8 cellular contexts compared by ENCODE assay signal in genomic region chr7:74306737-74307469, GRCh38.
A peak's percentile ranks its signal among the peaks of the same experiment; 100 is the strongest.
DNase-seq lines count a peak whose midpoint lies in the region; TF ChIP-seq lines count a peak whose summit lies in the region.

No MANE protein-coding gene starts in this region.

- no peaks in the 10 kb centered on the region for H3K36me3 Mint-ChIP-seq in T-helper 2 cell treated with Interferon-gamma antibody and Interleukin-4, amounts not matched to agents 5 μg/mL and 100 μg/mL, for 36 hours (ENCODE audit: low read depth)

- H3K27me3 Mint-ChIP-seq in T-helper 2 cell treated with Interferon-gamma antibody and Interleukin-4, amounts not matched to agents 5 μg/mL and 100 μg/mL, for 36 hours (ENCODE audit: low read depth) = peaks cover 11% of the 10 kb centered on the region

- H3K4me1 Mint-ChIP-seq in T-helper 2 cell treated with Interferon-gamma antibody and Interleukin-4, amounts not matched to agents 5 μg/mL and 100 μg/mL, for 36 hours (ENCODE audit: low read depth) = peaks cover 5% of the 10 kb centered on the region

- in situ Hi-C loops in GM13977 (cut with MboI; ENCODE audit: low pct_unique_long_range_greater_than_20kb, low sequenced_read_pairs, unreplicated experiment) = loop anchor here (10.0 kb wide), 1 partner anchor 62 kb away; no protein-coding TSS in a partner anchor

- TF ChIP-seq CTCF in fibroblast of pulmonary artery (IDR thresholded peaks at IDR 0.05; ENCODE audit: low read length, missing control alignments) (no peak), GM13977 (IDR thresholded peaks at IDR 0.05; ENCODE audit: extremely low read depth, insufficient read depth, missing control alignments) (no peak)

- H3K9me3 Mint-ChIP-seq in T-helper 2 cell treated with Interferon-gamma antibody and Interleukin-4, amounts not matched to agents 5 μg/mL and 100 μg/mL, for 36 hours = peaks cover 6% of the 10 kb centered on the region

- intact Hi-C loops in posterior cingulate gyrus (cut with DNase I) = no loop called here

- H3K4me3 Mint-ChIP-seq in T-helper 2 cell treated with Interferon-gamma antibody and Interleukin-4, amounts not matched to agents 5 μg/mL and 100 μg/mL, for 36 hours = peak overlapping the region; percentile 36

- H3K4me3 ChIP-seq in fibroblast of pulmonary artery (replicated peaks; ENCODE audit: low read depth, low read length) = peak overlapping the region; percentile 7

- peak overlapping the region; percentile 36 for H3K27ac Mint-ChIP-seq in T-helper 2 cell treated with Interferon-gamma antibody and Interleukin-4, amounts not matched to agents 5 μg/mL and 100 μg/mL, for 36 hours

- DNase-seq in T-helper 2 cell treated with Interferon-gamma antibody and Interleukin-4, amounts not matched to agents 5 μg/mL and 100 μg/mL, for 36 hours (ENCODE audit: low spot score) = peak; percentile 21
- DNase-seq in T-helper 2 cell (no peak), T1000 (lab: John Stamatoyannopoulos, UW) (peak; percentile 47), fibroblast of pulmonary artery (ENCODE audit: low read depth) (peak; percentile 74), posterior cingulate gyrus (peak; percentile 39 to 93 (median 60)), GM13977 (ENCODE audit: low spot score) (no peak), NK-92 (lab: John Stamatoyannopoulos, UW; ENCODE audit: unreplicated experiment) (no peak)
- DNase-seq in stimulated activated naive CD4-positive, alpha-beta T cell treated with Interleukin-2 at 50 U/mL for 16 hours (lab: John Stamatoyannopoulos, UW) = no peak

Comparison
In these comparisons a context has a peak if more than half of its experiments do, and no peak if none do; other contexts are left out.
1. DNase-seq: peak in T-helper 2 cell treated with Interferon-gamma antibody and Interleukin-4, amounts not matched to agents 5 μg/mL and 100 μg/mL, for 36 hours (single experiment), T1000 (single experiment), fibroblast of pulmonary artery (single experiment) and posterior cingulate gyrus (10 of 10); none in T-helper 2 cell (0 of 5), GM13977 (single experiment), stimulated activated naive CD4-positive, alpha-beta T cell treated with Interleukin-2 at 50 U/mL for 16 hours (single experiment) and NK-92 (single experiment).